23 cellular contexts compared by ENCODE assay signal in the genomic region with DNA sequence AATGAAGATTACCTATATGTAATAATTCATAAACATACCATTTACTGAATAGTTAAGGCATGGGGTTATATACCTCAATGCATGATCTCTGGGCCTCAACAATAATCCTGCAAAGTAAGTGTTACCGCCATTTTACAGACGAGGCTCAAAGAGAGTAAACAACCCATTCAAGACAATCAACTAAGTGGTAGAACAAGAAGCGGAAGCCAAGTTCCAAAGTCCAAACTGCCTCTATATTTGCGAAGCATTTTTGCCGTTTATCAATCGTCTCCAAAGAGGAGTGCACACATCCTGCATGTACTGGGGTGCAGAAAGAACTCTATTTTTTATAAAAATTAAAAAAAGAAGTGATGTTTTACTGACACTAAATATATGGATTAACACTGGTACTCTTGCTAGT. TPM values are rescaled to one million over a fixed set of nuclear protein-coding genes. Genes with fewer than 3 reads are reported as not detected.
"Had no signal": no experiment of that assay in that cellular context is flagged by ENCODE, and none has a peak within 500 bp of the region (broad histone marks: within the 10 kb centered on the region; RNA-seq: fewer than 3 reads in every experiment).

No MANE protein-coding gene starts in this region.

- H3K36me3 ChIP-seq: uterus had no signal

- FAIRE-seq: keratinocyte had no signal

- ATAC-seq: activated T-cell treated with anti-CD3 and anti-CD28 coated beads, Interleukin-2, amount 50 U/mL, for 72 hours; gastrocnemius medialis; left cardiac atrium; natural killer cell; right cardiac atrium; stimulated activated naive CD8-positive, alpha-beta T cell treated with anti-CD3 and anti-CD28 coated beads, Interleukin-15, Interleukin-2, amounts not matched to agents 100 U/mL and 50 U/mL, for 24 hours had no signal

- H3K27me3 ChIP-seq: dorsolateral prefrontal cortex, gastrocnemius medialis, neural progenitor cell, uterus had no signal

- H3K4me3 ChIP-seq: coronary artery, dorsolateral prefrontal cortex, gastrocnemius medialis, neural progenitor cell, thoracic aorta, uterus had no signal

- DNase-seq: activated CD4-positive, alpha-beta T cell treated with anti-CD3 and anti-CD28 coated beads for 4 hours; activated CD4-positive, alpha-beta T cell treated with anti-CD3 and anti-CD28 coated beads, Interleukin-2, amount 50 U/mL, for 4 hours; activated naive CD4-positive, alpha-beta T cell treated with Interleukin-2 at 50 U/mL for 16 hours; activated T-cell treated with anti-CD3 and anti-CD28 coated beads for 4 hours; activated T-cell treated with anti-CD3 and anti-CD28 coated beads, Interleukin-2, amount 50 U/mL, for 72 hours; anterior cingulate cortex; dorsolateral prefrontal cortex; effector memory CD4-positive, alpha-beta T cell; gastrocnemius medialis; hippocampal formation; left cardiac atrium; natural killer cell; occipital lobe; posterior cingulate gyrus; right cardiac atrium; stimulated activated CD4-positive, alpha-beta T cell treated with anti-CD3 and anti-CD28 coated beads, Interleukin-2, amount 100 ng/mL, for 48 hours; stimulated activated naive CD8-positive, alpha-beta T cell treated with anti-CD3 and anti-CD28 coated beads, Interleukin-15, Interleukin-2, amounts not matched to agents 100 U/mL and 50 U/mL, for 24 hours; T-helper 1 cell; uterus had no signal

- H3K4me1 ChIP-seq: gastrocnemius medialis, neural progenitor cell, uterus had no signal

- H3K9me3 ChIP-seq: gastrocnemius medialis, thoracic aorta, uterus had no signal

- H3K27ac ChIP-seq: coronary artery, dorsolateral prefrontal cortex, gastrocnemius medialis, neural progenitor cell, thoracic aorta, uterus had no signal

RNA-seq across cellular contexts. Expression of gene P4HA3, which starts 27.5 kb away (rescaled TPM):
- total RNA-seq: activated T-cell treated with anti-CD3 and anti-CD28 coated beads, Interleukin-2, amount 50 U/mL, for 72 hours; natural killer cell; occipital lobe had no signal
